In genomic region chr2:188096910-188097309, GRCh38 we compare ENCODE assay signal across 3 cellular contexts.
TF ChIP-seq lines count a peak whose summit lies in the region.

No MANE protein-coding gene starts in this region.

TF ChIP-seq in HCT116, 20 proteins besides CTCF, POLR2A, EP300 and RAD21:
- no peak for TF ChIP-seq MAX (IDR thresholded peaks at IDR 0.05)

TF ChIP-seq in endothelial cell of umbilical vein, 7 proteins besides CTCF, POLR2A, EP300 and RAD21:
- TF ChIP-seq POLR2AphosphoS5 (IDR thresholded peaks at IDR 0.05; ENCODE audit: insufficient read depth, low read depth, low read length) (no peak), JUN (IDR thresholded peaks at IDR 0.05; ENCODE audit: borderline replicate concordance, insufficient read depth, insufficient read length, low read depth) (no peak), GATA2 (IDR thresholded peaks at IDR 0.05; ENCODE audit: insufficient read depth, insufficient read length, low read depth, low read length) (no peak), EZH2 (IDR thresholded peaks at IDR 0.05; ENCODE audit: borderline replicate concordance, low read depth, low read length, severe bottlenecking) (no peak), MAX (IDR thresholded peaks at IDR 0.05; ENCODE audit: insufficient read depth, insufficient read length) (no peak), MYC (IDR thresholded peaks at IDR 0.05; ENCODE audit: low read depth, low read length) (no peak), FOS (IDR thresholded peaks at IDR 0.05; ENCODE audit: borderline replicate concordance, insufficient read depth, low read length) (no peak)

TF ChIP-seq in SK-N-SH treated with all-trans-retinoic acid at 6 μM for 48 hours, 23 proteins besides CTCF, POLR2A, EP300 and RAD21:
- TF ChIP-seq CSDC2 (CRISPR knock-in tag; IDR thresholded peaks at IDR 0.05): no peak
- no peak for TF ChIP-seq SNAI2 (CRISPR knock-in tag; IDR thresholded peaks at IDR 0.05)
- TF ChIP-seq RARB (CRISPR knock-in tag; IDR thresholded peaks at IDR 0.05): no peak
- TF ChIP-seq ESRRG (CRISPR knock-in tag; IDR thresholded peaks at IDR 0.05): no peak
- no peak for TF ChIP-seq BACH2 (CRISPR knock-in tag; IDR thresholded peaks at IDR 0.05; ENCODE audit: borderline replicate concordance)
- TF ChIP-seq PATZ1 (CRISPR knock-in tag; IDR thresholded peaks at IDR 0.05; ENCODE audit: borderline replicate concordance): no peak
- TF ChIP-seq PPARA (CRISPR knock-in tag; IDR thresholded peaks at IDR 0.05; ENCODE audit: borderline replicate concordance): no peak
- no peak for TF ChIP-seq CREB5 (CRISPR knock-in tag; IDR thresholded peaks at IDR 0.05; ENCODE audit: low read depth)
- TF ChIP-seq ZNF8 (CRISPR knock-in tag; IDR thresholded peaks at IDR 0.05): no peak
- TF ChIP-seq TOX (CRISPR knock-in tag; IDR thresholded peaks at IDR 0.05; ENCODE audit: borderline replicate concordance): no peak
- no peak for TF ChIP-seq POU6F1 (CRISPR knock-in tag; IDR thresholded peaks at IDR 0.05; ENCODE audit: borderline replicate concordance, low read depth)
